ENCODE assay signal across 8 cellular contexts in genomic region chr6:56955171-56956155, GRCh38. TPM values are rescaled to one million over a fixed set of nuclear protein-coding genes. Genes with fewer than 3 reads are reported as not detected.
DNase-seq lines count a peak whose midpoint lies in the region; ATAC-seq and TF ChIP-seq lines count a peak whose summit lies in the region.

No MANE protein-coding gene starts in this region.

- H3K27me3 ChIP-seq in HUES48 (ENCODE audit: control insufficient read depth, insufficient read depth, low read length) (peaks cover 20% of the 10 kb centered on the region), OCI-LY3 (ENCODE audit: low read depth, low read length) (peaks cover 29% of the 10 kb centered on the region), neural cell (ENCODE audit: insufficient read depth, low read depth, low read length) (peaks cover 35% of the 10 kb centered on the region)

- H3K79me2 ChIP-seq in OCI-LY3 (ENCODE audit: low read length) = no peaks in the 10 kb centered on the region
- no peaks in the 10 kb centered on the region for H3K79me2 ChIP-seq in neural cell (replicated peaks; ENCODE audit: insufficient read depth, low read length)

- H3K9me2 ChIP-seq in neural cell (ENCODE audit: insufficient read depth, low read length) = no peaks in the 10 kb centered on the region

- peak; percentile 71 for TF ChIP-seq CTCF in OCI-LY3 (IDR thresholded peaks at IDR 0.05; ENCODE audit: low read depth, low read length)
- TF ChIP-seq CTCF in fibroblast of villous mesenchyme (IDR thresholded peaks at IDR 0.05; ENCODE audit: insufficient read depth, low read depth, low read length) = peak; percentile 81
- TF ChIP-seq CTCF in neural cell (IDR thresholded peaks at IDR 0.05; ENCODE audit: poor library complexity, severe bottlenecking) = peak; percentile 94

- peak overlapping the region; percentile 68 for H3K9ac ChIP-seq in HUES48 (ENCODE audit: low read depth, low read length)
- H3K9ac ChIP-seq in OCI-LY3 (ENCODE audit: low read length) = peak overlapping the region; percentile 64
- H3K9ac ChIP-seq in neural cell (ENCODE audit: low read length) = peak overlapping the region; percentile 65

- peak overlapping the region; percentile 72 for H3K4me3 Mint-ChIP-seq in activated T-helper 17 cell treated with anti-CD3 and anti-CD28 coated beads, Interleukin-2, amount 50 U/mL, for 72 hours

- peaks cover 51% of the 10 kb centered on the region for H3K27me3 Mint-ChIP-seq in activated T-helper 17 cell treated with anti-CD3 and anti-CD28 coated beads, Interleukin-2, amount 50 U/mL, for 72 hours

- no peaks in the 10 kb centered on the region for H3F3A ChIP-seq in neural cell (ENCODE audit: insufficient read depth, low read length, poor library complexity, severe bottlenecking)

- peak overlapping the region; percentile 99 for H3K4me3 ChIP-seq in HUES48 (ENCODE audit: low read depth, low read length)
- H3K4me3 ChIP-seq in OCI-LY3 (ENCODE audit: low read length) = peak overlapping the region; percentile 83
- H3K4me3 ChIP-seq in fibroblast of villous mesenchyme (ENCODE audit: low read depth, low read length) = peak overlapping the region; percentile 92
- H3K4me3 ChIP-seq in neural cell (ENCODE audit: low read length) = peak overlapping the region; percentile 73

- TF ChIP-seq EP300 in neural cell (conservative IDR thresholded peaks at IDR 0.05; ENCODE audit: poor library complexity, severe bottlenecking) = no peak

- H2AFZ ChIP-seq in OCI-LY3 (ENCODE audit: low read depth, low read length) (peak overlapping the region; percentile 96), neural cell (ENCODE audit: low read depth, low read length) (peak overlapping the region; percentile 65)

- H3K36me3 Mint-ChIP-seq in activated T-helper 17 cell treated with anti-CD3 and anti-CD28 coated beads, Interleukin-2, amount 50 U/mL, for 72 hours (ENCODE audit: low read depth) = no peaks in the 10 kb centered on the region

- H3K27ac Mint-ChIP-seq in activated T-helper 17 cell treated with anti-CD3 and anti-CD28 coated beads, Interleukin-2, amount 50 U/mL, for 72 hours = no peak overlapping the region

- DNase-seq in DMS79 (lab: John Stamatoyannopoulos, UW) = peak; percentile 71
- peak; percentile 93 for DNase-seq in fibroblast of villous mesenchyme (ENCODE audit: low read depth)

- H3K27ac ChIP-seq in HUES48 (ENCODE audit: low read depth, low read length) (peak overlapping the region; percentile 53), OCI-LY3 (ENCODE audit: low read length) (no peak overlapping the region), neural cell (ENCODE audit: low read length) (no peak overlapping the region), temporal lobe (ENCODE audit: low read depth, low read length) (peak overlapping the region; percentile 64)

- no peaks in the 10 kb centered on the region for H4K20me1 ChIP-seq in OCI-LY3 (ENCODE audit: insufficient read depth, low read length)
- no peaks in the 10 kb centered on the region for H4K20me1 ChIP-seq in neural cell (ENCODE audit: insufficient read depth)

- peaks cover 9% of the 10 kb centered on the region for H3K36me3 ChIP-seq in HUES48 (ENCODE audit: control insufficient read depth, insufficient read depth, low read length)
- no peaks in the 10 kb centered on the region for H3K36me3 ChIP-seq in OCI-LY3 (replicated peaks; ENCODE audit: low read depth, low read length)
- H3K36me3 ChIP-seq in neural cell (ENCODE audit: insufficient read depth, low read length) = no peaks in the 10 kb centered on the region

- H3K4me2 ChIP-seq in OCI-LY3 (ENCODE audit: low read length) = peak overlapping the region; percentile 96
- peak overlapping the region; percentile 76 for H3K4me2 ChIP-seq in neural cell (ENCODE audit: low read length)

- TF ChIP-seq RAD21 in neural cell (conservative IDR thresholded peaks at IDR 0.05) = peak; percentile 55

- H3K4me1 ChIP-seq in HUES48 (ENCODE audit: control insufficient read depth, insufficient read depth, low read length) (peaks cover 13% of the 10 kb centered on the region), OCI-LY3 (ENCODE audit: low read length) (peaks cover 15% of the 10 kb centered on the region)

- H3K9me3 ChIP-seq in HUES48 (ENCODE audit: control insufficient read depth, insufficient read depth, low read length) (no peaks in the 10 kb centered on the region), OCI-LY3 (ENCODE audit: insufficient read depth, low read length) (no peaks in the 10 kb centered on the region), neural cell (ENCODE audit: low read length) (no peaks in the 10 kb centered on the region)

- peaks cover 15% of the 10 kb centered on the region for H3K4me1 Mint-ChIP-seq in activated T-helper 17 cell treated with anti-CD3 and anti-CD28 coated beads, Interleukin-2, amount 50 U/mL, for 72 hours

- H3K9me3 Mint-ChIP-seq in activated T-helper 17 cell treated with anti-CD3 and anti-CD28 coated beads, Interleukin-2, amount 50 U/mL, for 72 hours = no peaks in the 10 kb centered on the region

- ATAC-seq in GM21423 (IDR thresholded peaks at IDR 0.05; ENCODE audit: unreplicated experiment) = peak; percentile 58
- ATAC-seq in activated T-helper 17 cell treated with anti-CD3 and anti-CD28 coated beads, Interleukin-2, amount 50 U/mL, for 72 hours (replicated peaks) = peak; percentile 70

TF ChIP-seq in neural cell, 6 proteins besides CTCF, POLR2A, EP300 and RAD21:
- peak; percentile 57 for TF ChIP-seq SMC3 (conservative IDR thresholded peaks at IDR 0.05; ENCODE audit: poor library complexity)
- TF ChIP-seq MXI1 (conservative IDR thresholded peaks at IDR 0.05; ENCODE audit: poor library complexity, severe bottlenecking) = no peak
- no peak for TF ChIP-seq TAF1 (IDR thresholded peaks at IDR 0.05; ENCODE audit: low read depth)
- peak; percentile 8 for TF ChIP-seq POLR2AphosphoS5 (IDR thresholded peaks at IDR 0.05)
- TF ChIP-seq EZH2 (IDR thresholded peaks at IDR 0.05; ENCODE audit: borderline replicate concordance, insufficient read depth, low read length, poor library complexity, severe bottlenecking) = no peak

RNA-seq across cellular contexts. Expression of gene BEND6, which starts 0.6 kb away (rescaled TPM):
- total RNA-seq in activated T-helper 17 cell treated with anti-CD3 and anti-CD28 coated beads, Interleukin-2, amount 50 U/mL, for 72 hours = under 1 TPM in 1 of 2 donors, not detected in 1; 0.15 TPM
- total RNA-seq in fibroblast of villous mesenchyme (11.0 and 13.4 TPM in 2 replicates), temporal lobe (14.5 TPM)
- polyA plus RNA-seq in neural cell = 5.4 and 8.6 TPM in 2 replicates
- polyA minus RNA-seq in neural cell = 6.6 and 8.7 TPM in 2 replicates

Comparison
In these comparisons a context has a peak if more than half of its experiments do, and no peak if none do; other contexts are left out.
1. H3K27ac ChIP-seq: peak in HUES48 (single experiment) and temporal lobe (single experiment); none in OCI-LY3 (single experiment) and neural cell (single experiment).
2. RNA of gene BEND6, which starts 0.6 kb away (total RNA-seq): 14.5 TPM in temporal lobe (single experiment) and 11.0 to 13.4 TPM in fibroblast of villous mesenchyme; 0.15 TPM in activated T-helper 17 cell treated with anti-CD3 and anti-CD28 coated beads, Interleukin-2, amount 50 U/mL, for 72 hours; every median in the first group is over 10 times any median in the second.
3. Peak in every context shown above with its lines, with median percentiles within 50 percentile points of each other: H3K4me3 ChIP-seq, H3K9ac ChIP-seq and CTCF ChIP-seq.